ENCODE assay signal across 2 cellular contexts in genomic region chr7:90453259-90453891, GRCh38.
TF ChIP-seq lines count a peak whose summit lies in the region.

No MANE protein-coding gene starts in this region.

TF ChIP-seq in liver, 16 proteins besides CTCF, POLR2A, EP300 and RAD21 (continued from another document):
- TF ChIP-seq SP1 (IDR thresholded peaks at IDR 0.05): peak; percentile 33

TF ChIP-seq in HepG2, 621 proteins besides CTCF, POLR2A, EP300 and RAD21 (continued from another document):
- no peak for TF ChIP-seq HMGXB4 (CRISPR knock-in tag; IDR thresholded peaks at IDR 0.05; ENCODE audit: borderline replicate concordance in 1 of 2, low read depth in 1 of 2)
- no peak for TF ChIP-seq FOXA1 (IDR thresholded peaks at IDR 0.05)
- TF ChIP-seq FOXA1 (CRISPR knock-in tag; IDR thresholded peaks at IDR 0.05): no peak
- no peak for TF ChIP-seq RFXANK (CRISPR knock-in tag; IDR thresholded peaks at IDR 0.05)
- TF ChIP-seq KLF15 (CRISPR knock-in tag; IDR thresholded peaks at IDR 0.05; ENCODE audit: borderline replicate concordance): no peak
- TF ChIP-seq ZSCAN22 (CRISPR knock-in tag; IDR thresholded peaks at IDR 0.05): no peak
- no peak for TF ChIP-seq NPAS2 (CRISPR knock-in tag; IDR thresholded peaks at IDR 0.05; ENCODE audit: borderline replicate concordance)
- no peak for TF ChIP-seq CCDC6 (CRISPR knock-in tag; IDR thresholded peaks at IDR 0.05)
